ENCODE assay signal across 7 cellular contexts in the genomic region with DNA sequence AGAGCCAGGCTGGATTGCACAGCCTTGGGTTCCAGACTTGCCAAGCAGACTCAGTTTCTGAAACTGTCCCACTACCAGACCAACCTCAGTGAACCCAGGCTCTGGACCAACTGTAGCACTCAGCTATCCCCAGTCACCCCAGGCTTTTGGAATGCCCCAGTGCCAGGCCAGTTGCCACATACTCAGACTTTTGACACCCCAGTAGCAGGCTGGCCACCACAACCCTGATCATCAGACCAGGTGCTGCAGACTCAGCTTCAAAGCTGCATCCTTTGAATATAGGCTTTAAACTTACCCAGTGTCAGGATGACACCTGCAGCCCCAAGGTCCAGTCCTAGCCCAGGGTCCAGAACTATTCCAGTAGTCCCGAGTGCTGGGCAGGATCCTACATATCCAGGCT.
"Had no signal": no experiment of that assay in that cellular context is flagged by ENCODE, and none has a peak within 500 bp of the region (broad histone marks: within the 10 kb centered on the region; RNA-seq: fewer than 3 reads in every experiment).

No MANE protein-coding gene starts in this region.

- H3K36me3 Mint-ChIP-seq: IgD-negative memory B cell had no signal

- H3K27ac ChIP-seq: GM23248 had no signal

- H3K9me3 Mint-ChIP-seq: HFFc6 had no signal

- H3K9ac ChIP-seq: GM23248 had no signal

- H3K27ac Mint-ChIP-seq: HFFc6, IgD-negative memory B cell had no signal

- H3K4me3 ChIP-seq: GM23248, HAP-1 had no signal

- H3K36me3 ChIP-seq: HAP-1 had no signal

- H3K4me1 ChIP-seq: HAP-1 had no signal

- H3K4me1 Mint-ChIP-seq: IgD-negative memory B cell had no signal

- DNase-seq: GM23248, GOT3, H7, HFFc6 had no signal

- H3K4me3 Mint-ChIP-seq: HFFc6, IgD-negative memory B cell had no signal

- H3K9me3 ChIP-seq: HAP-1 had no signal

- H2AFZ ChIP-seq: GM23248 had no signal

- H3K27me3 Mint-ChIP-seq: IgD-negative memory B cell had no signal

- ATAC-seq: HCT116 had no signal
